In the genomic region with DNA sequence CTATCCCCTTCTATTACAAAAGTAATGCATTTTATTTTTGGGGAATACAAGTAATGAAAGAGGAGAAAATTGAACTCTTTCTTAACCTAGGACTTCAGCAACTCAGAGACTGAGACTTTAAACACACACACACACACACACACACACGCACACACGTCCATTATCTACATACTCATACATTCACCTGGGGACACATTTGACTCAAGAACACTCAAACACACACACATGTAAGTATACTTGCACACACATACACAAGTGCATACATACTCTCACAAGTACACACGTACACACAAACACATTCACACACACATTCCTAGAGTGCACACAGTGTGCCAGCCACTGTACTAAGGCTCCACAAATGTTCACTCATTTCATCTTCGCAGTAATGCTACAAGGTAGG, we compare ENCODE assay signal across 2 cellular contexts.
TF ChIP-seq lines count a peak whose summit lies in the region.

No MANE protein-coding gene starts in this region.

TF ChIP-seq in HepG2, 621 proteins besides CTCF, POLR2A, EP300 and RAD21:
- TF ChIP-seq, protein P1, sequence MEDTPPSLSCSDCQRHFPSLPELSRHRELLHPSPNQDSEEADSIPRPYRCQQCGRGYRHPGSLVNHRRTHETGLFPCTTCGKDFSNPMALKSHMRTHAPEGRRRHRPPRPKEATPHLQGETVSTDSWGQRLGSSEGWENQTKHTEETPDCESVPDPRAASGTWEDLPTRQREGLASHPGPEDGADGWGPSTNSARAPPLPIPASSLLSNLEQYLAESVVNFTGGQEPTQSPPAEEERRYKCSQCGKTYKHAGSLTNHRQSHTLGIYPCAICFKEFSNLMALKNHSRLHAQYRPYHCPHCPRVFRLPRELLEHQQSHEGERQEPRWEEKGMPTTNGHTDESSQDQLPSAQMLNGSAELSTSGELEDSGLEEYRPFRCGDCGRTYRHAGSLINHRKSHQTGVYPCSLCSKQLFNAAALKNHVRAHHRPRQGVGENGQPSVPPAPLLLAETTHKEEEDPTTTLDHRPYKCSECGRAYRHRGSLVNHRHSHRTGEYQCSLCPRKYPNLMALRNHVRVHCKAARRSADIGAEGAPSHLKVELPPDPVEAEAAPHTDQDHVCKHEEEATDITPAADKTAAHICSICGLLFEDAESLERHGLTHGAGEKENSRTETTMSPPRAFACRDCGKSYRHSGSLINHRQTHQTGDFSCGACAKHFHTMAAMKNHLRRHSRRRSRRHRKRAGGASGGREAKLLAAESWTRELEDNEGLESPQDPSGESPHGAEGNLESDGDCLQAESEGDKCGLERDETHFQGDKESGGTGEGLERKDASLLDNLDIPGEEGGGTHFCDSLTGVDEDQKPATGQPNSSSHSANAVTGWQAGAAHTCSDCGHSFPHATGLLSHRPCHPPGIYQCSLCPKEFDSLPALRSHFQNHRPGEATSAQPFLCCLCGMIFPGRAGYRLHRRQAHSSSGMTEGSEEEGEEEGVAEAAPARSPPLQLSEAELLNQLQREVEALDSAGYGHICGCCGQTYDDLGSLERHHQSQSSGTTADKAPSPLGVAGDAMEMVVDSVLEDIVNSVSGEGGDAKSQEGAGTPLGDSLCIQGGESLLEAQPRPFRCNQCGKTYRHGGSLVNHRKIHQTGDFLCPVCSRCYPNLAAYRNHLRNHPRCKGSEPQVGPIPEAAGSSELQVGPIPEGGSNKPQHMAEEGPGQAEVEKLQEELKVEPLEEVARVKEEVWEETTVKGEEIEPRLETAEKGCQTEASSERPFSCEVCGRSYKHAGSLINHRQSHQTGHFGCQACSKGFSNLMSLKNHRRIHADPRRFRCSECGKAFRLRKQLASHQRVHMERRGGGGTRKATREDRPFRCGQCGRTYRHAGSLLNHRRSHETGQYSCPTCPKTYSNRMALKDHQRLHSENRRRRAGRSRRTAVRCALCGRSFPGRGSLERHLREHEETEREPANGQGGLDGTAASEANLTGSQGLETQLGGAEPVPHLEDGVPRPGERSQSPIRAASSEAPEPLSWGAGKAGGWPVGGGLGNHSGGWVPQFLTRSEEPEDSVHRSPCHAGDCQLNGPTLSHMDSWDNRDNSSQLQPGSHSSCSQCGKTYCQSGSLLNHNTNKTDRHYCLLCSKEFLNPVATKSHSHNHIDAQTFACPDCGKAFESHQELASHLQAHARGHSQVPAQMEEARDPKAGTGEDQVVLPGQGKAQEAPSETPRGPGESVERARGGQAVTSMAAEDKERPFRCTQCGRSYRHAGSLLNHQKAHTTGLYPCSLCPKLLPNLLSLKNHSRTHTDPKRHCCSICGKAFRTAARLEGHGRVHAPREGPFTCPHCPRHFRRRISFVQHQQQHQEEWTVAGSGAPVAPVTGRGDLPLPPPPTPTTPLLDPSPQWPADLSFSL (CRISPR knock-in tag; IDR thresholded peaks at IDR 0.05), result peak; percentile 58; the same call in 1 of the 2 replicates
- TF ChIP-seq ZNF282 (IDR thresholded peaks at IDR 0.05; ENCODE audit: partially characterized antibody) (peak; percentile 58), SOX6 (IDR thresholded peaks at IDR 0.05) (peak; percentile 56; the same call in 1 of the 2 replicates), SOX6 (CRISPR knock-in tag; IDR thresholded peaks at IDR 0.05) (no peak), NBN (conservative IDR thresholded peaks at IDR 0.05) (0 out of 2 replicates have a peak, but pooled peaks have one; percentile 81), NONO (IDR thresholded peaks at IDR 0.05) (peak; percentile 40; the same call in 1 of the 2 replicates), NONO (CRISPR knock-in tag; conservative IDR thresholded peaks at IDR 0.05) (no peak), PHF20 (CRISPR knock-in tag; IDR thresholded peaks at IDR 0.05) (no peak), FOXA1 (IDR thresholded peaks at IDR 0.05) (peak; percentile 38; the same call in 1 of the 2 replicates), FOXA1 (CRISPR knock-in tag; IDR thresholded peaks at IDR 0.05) (no peak), RAD51 (IDR thresholded peaks at IDR 0.05; ENCODE audit: borderline replicate concordance) (0 out of 2 replicates have a peak, but pooled peaks have one; percentile 13), ZNF660 (CRISPR knock-in tag; IDR thresholded peaks at IDR 0.05; ENCODE audit: borderline replicate concordance, low read depth) (no peak)
- TF ChIP-seq, protein P2, sequence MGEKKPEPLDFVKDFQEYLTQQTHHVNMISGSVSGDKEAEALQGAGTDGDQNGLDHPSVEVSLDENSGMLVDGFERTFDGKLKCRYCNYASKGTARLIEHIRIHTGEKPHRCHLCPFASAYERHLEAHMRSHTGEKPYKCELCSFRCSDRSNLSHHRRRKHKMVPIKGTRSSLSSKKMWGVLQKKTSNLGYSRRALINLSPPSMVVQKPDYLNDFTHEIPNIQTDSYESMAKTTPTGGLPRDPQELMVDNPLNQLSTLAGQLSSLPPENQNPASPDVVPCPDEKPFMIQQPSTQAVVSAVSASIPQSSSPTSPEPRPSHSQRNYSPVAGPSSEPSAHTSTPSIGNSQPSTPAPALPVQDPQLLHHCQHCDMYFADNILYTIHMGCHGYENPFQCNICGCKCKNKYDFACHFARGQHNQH (CRISPR knock-in tag; IDR thresholded peaks at IDR 0.05), result no peak
- TF ChIP-seq, protein P3, sequence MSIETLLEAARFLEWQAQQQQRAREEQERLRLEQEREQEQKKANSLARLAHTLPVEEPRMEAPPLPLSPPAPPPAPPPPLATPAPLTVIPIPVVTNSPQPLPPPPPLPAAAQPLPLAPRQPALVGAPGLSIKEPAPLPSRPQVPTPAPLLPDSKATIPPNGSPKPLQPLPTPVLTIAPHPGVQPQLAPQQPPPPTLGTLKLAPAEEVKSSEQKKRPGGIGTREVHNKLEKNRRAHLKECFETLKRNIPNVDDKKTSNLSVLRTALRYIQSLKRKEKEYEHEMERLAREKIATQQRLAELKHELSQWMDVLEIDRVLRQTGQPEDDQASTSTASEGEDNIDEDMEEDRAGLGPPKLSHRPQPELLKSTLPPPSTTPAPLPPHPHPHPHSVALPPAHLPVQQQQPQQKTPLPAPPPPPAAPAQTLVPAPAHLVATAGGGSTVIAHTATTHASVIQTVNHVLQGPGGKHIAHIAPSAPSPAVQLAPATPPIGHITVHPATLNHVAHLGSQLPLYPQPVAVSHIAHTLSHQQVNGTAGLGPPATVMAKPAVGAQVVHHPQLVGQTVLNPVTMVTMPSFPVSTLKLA (IDR thresholded peaks at IDR 0.05), result 0 out of 2 replicates have a peak, but pooled peaks have one; percentile 4
- TF ChIP-seq, protein P4, sequence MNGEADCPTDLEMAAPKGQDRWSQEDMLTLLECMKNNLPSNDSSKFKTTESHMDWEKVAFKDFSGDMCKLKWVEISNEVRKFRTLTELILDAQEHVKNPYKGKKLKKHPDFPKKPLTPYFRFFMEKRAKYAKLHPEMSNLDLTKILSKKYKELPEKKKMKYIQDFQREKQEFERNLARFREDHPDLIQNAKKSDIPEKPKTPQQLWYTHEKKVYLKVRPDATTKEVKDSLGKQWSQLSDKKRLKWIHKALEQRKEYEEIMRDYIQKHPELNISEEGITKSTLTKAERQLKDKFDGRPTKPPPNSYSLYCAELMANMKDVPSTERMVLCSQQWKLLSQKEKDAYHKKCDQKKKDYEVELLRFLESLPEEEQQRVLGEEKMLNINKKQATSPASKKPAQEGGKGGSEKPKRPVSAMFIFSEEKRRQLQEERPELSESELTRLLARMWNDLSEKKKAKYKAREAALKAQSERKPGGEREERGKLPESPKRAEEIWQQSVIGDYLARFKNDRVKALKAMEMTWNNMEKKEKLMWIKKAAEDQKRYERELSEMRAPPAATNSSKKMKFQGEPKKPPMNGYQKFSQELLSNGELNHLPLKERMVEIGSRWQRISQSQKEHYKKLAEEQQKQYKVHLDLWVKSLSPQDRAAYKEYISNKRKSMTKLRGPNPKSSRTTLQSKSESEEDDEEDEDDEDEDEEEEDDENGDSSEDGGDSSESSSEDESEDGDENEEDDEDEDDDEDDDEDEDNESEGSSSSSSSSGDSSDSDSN (CRISPR knock-in tag; IDR thresholded peaks at IDR 0.05), result 0 out of 2 replicates have a peak, but pooled peaks have one; percentile 3

TF ChIP-seq in H1, 55 proteins besides CTCF, POLR2A, EP300 and RAD21:
- TF ChIP-seq CTBP2 (IDR thresholded peaks at IDR 0.05; ENCODE audit: borderline replicate concordance, insufficient read depth, insufficient read length, low read length), result no peak
- TF ChIP-seq POLR2AphosphoS5 (IDR thresholded peaks at IDR 0.05; ENCODE audit: low read depth, low read length), result no peak
- TF ChIP-seq, protein P5, sequence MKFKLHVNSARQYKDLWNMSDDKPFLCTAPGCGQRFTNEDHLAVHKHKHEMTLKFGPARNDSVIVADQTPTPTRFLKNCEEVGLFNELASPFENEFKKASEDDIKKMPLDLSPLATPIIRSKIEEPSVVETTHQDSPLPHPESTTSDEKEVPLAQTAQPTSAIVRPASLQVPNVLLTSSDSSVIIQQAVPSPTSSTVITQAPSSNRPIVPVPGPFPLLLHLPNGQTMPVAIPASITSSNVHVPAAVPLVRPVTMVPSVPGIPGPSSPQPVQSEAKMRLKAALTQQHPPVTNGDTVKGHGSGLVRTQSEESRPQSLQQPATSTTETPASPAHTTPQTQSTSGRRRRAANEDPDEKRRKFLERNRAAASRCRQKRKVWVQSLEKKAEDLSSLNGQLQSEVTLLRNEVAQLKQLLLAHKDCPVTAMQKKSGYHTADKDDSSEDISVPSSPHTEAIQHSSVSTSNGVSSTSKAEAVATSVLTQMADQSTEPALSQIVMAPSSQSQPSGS (IDR thresholded peaks at IDR 0.05; ENCODE audit: low read length), result no peak
- no peak for TF ChIP-seq SUZ12 (IDR thresholded peaks at IDR 0.05; ENCODE audit: low read length)
- no peak for TF ChIP-seq SIN3A (conservative IDR thresholded peaks at IDR 0.05 in 1 of 2, IDR thresholded peaks at IDR 0.05 in 1 of 2; ENCODE audit: low read depth in 1 of 2, low read length in 2 of 2)
- TF ChIP-seq YY1 (IDR thresholded peaks at IDR 0.05; ENCODE audit: low read depth, low read length), result no peak
